Comparison of ENCODE assay signal across 1 cellular context in the genomic region with DNA sequence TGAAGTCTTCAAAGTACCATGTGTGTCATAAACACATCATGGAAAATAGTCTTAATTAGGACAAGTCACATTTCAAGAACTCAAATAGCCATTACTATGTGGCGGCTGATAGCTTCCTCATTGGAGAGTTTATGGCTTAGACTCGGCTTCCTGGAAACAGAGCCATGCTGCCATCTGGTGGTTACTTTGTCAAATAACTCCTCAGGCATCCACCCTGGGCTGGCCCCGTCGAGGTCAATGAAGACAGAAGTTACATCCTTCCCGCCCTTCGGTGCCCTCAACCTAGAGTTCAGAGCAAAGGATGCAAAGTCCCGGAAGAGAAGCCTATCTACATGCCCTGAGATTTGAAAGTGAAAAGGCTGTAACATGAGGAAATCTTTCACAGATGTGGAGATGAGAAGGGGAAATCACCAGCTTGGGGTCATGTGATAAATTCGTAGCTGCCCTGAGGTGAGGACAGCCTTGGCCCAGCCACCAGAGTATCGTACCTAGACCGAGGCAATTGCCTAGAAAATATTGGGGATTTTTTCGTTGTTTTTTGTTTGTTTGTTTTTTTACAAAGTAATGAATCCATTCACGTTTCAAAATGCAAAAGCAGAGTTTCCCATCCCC.
TF ChIP-seq lines count a peak whose summit lies in the region.

No MANE protein-coding gene starts in this region.

TF ChIP-seq in GM23338, 12 proteins besides CTCF, POLR2A, EP300 and RAD21 (continued from another document):
- TF ChIP-seq, protein P1, sequence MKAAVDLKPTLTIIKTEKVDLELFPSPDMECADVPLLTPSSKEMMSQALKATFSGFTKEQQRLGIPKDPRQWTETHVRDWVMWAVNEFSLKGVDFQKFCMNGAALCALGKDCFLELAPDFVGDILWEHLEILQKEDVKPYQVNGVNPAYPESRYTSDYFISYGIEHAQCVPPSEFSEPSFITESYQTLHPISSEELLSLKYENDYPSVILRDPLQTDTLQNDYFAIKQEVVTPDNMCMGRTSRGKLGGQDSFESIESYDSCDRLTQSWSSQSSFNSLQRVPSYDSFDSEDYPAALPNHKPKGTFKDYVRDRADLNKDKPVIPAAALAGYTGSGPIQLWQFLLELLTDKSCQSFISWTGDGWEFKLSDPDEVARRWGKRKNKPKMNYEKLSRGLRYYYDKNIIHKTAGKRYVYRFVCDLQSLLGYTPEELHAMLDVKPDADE (IDR thresholded peaks at IDR 0.05) = no peak
TF ChIP-seq in GM23338: peak in this region for 0.
